ENCODE assay signal across 8 cellular contexts in the genomic region with DNA sequence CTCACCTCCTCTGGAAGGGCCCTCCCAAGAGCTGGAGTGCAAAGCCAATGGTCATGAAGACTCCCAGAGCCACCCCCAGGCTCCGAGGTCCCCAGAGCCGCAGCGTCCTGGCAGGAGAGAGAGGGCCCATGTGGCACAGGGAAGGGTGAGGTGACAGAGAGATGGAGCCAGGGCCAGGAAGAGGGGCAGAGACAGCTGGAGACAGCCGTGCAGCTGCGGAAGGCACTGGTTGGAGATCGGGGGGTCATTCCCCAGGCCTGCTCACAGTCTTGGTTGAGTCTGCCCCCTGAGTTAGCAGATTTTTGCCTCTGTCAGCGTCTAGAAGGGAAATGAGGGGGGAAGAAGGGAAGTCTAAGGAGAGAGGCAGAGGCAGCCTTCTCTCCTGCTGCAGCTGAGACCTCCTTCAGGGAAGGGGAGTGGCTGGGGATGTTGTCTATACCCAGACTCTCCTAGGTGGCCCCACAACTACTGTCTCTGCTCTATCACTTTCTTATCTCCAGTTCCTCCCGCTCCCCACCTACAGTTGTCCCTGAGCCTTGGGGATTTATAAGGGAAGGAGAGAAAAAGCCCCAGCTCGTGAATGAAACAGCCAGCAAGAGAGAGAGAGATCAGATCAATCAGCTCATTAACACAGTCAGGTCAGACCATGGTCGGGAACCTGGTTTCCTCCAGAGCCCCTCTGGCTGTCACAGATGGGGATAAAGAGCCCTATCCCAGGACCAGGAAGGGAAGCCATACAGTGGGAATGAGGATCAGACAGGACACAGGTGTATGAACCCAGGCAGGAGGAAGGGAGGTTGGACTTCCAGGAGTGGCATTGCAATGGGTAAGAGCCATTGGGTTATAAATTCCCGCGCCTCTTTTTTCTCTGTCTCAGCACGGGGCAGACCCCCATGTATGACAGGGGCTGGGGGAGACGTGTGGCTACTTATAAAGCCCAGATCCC. TPM values are rescaled to one million over a fixed set of nuclear protein-coding genes. Genes with fewer than 3 reads are reported as not detected.
A peak's percentile ranks its signal among the peaks of the same experiment; 100 is the strongest.
DNase-seq lines count a peak whose midpoint lies in the region; ATAC-seq and TF ChIP-seq lines count a peak whose summit lies in the region.

No MANE protein-coding gene starts in this region.

- peak overlapping the region; percentile 19 to 83 (median 75) for H3K4me3 Mint-ChIP-seq in CD8-positive, alpha-beta memory T cell

- no peaks in the 10 kb centered on the region for H3K79me2 ChIP-seq in parathyroid adenoma

- intact Hi-C loops in esophagus squamous epithelium (cut with DNase I), result no loop called here
- intact Hi-C loops in adrenal gland (cut with DNase I), result no loop called here

- no peaks in the 10 kb centered on the region for H3K9me3 ChIP-seq in CD8-positive, alpha-beta memory T cell (ENCODE audit: low read length)
- no peaks in the 10 kb centered on the region for H3K9me3 ChIP-seq in esophagus squamous epithelium
- no peaks in the 10 kb centered on the region for H3K9me3 ChIP-seq in parathyroid adenoma (ENCODE audit: control insufficient read depth, low read length)
- no peaks in the 10 kb centered on the region for H3K9me3 ChIP-seq in adrenal gland (replicated peaks in 1 of 3)

- peaks cover 0 to 1% (median 0%) of the 10 kb centered on the region in 3 donors for H3K36me3 Mint-ChIP-seq in CD8-positive, alpha-beta memory T cell

- DNase-seq in CD8-positive, alpha-beta memory T cell, result peak in 1 of 5 donors; percentile 39
- peak; percentile 22 for DNase-seq in RPMI8226
- no peak for DNase-seq in esophagus squamous epithelium (lab: John Stamatoyannopoulos, UW)
- DNase-seq in adrenal gland, result no peak
- no peak for DNase-seq in NCI-H748 (lab: John Stamatoyannopoulos, UW; ENCODE audit: unreplicated experiment)
- no peak for DNase-seq in NCI-H345 (lab: John Stamatoyannopoulos, UW)

- H3K4me1 Mint-ChIP-seq in CD8-positive, alpha-beta memory T cell, result peaks cover 53 to 77% (median 64%) of the 10 kb centered on the region in 3 donors

- no peak for TF ChIP-seq POLR2A in esophagus squamous epithelium (IDR thresholded peaks at IDR 0.05)
- TF ChIP-seq POLR2A in adrenal gland (IDR thresholded peaks at IDR 0.05), result no peak

- H3K36me3 ChIP-seq in CD8-positive, alpha-beta memory T cell (ENCODE audit: insufficient read depth, low read length), result no peaks in the 10 kb centered on the region
- H3K36me3 ChIP-seq in esophagus squamous epithelium (no peaks in the 10 kb centered on the region), parathyroid adenoma (ENCODE audit: control insufficient read depth, insufficient read depth, low read length) (no peaks in the 10 kb centered on the region), adrenal gland (replicated peaks in 1 of 2) (no peaks in the 10 kb centered on the region)

- H3K27ac ChIP-seq in CD8-positive, alpha-beta memory T cell (ENCODE audit: low read depth, low read length), result peak overlapping the region; percentile 54
- peak overlapping the region in 3 of 4 donors; percentile 79 to 88 (median 87) for H3K27ac ChIP-seq in esophagus squamous epithelium
- H3K27ac ChIP-seq in parathyroid adenoma, result no peak overlapping the region
- H3K27ac ChIP-seq in adrenal gland, result no peak overlapping the region

- peak overlapping the region in 4 of 8 donors; percentile 51 to 63 (median 54) for H3K27ac Mint-ChIP-seq in CD8-positive, alpha-beta memory T cell

- no peak overlapping the region for H3K4me2 ChIP-seq in parathyroid adenoma (ENCODE audit: low read length)

- no peaks in the 10 kb centered on the region for H3K9me3 Mint-ChIP-seq in CD8-positive, alpha-beta memory T cell

- TF ChIP-seq CTCF in esophagus squamous epithelium (IDR thresholded peaks at IDR 0.05) (no peak), parathyroid adenoma (IDR thresholded peaks at IDR 0.05) (no peak), adrenal gland (IDR thresholded peaks at IDR 0.05) (no peak)

- 41 to 57% methylated on average over 9 to 11 of the region's 14 CpGs for WGBS in esophagus squamous epithelium, 2 donors
- 53 to 61% (median 57%) methylated on average over 14 of the region's 14 CpGs for WGBS in adrenal gland, 4 donors

- peaks cover 8% of the 10 kb centered on the region for H3K27me3 ChIP-seq in CD8-positive, alpha-beta memory T cell (ENCODE audit: insufficient read depth, low read length, poor library complexity, severe bottlenecking)
- peaks cover 0 to 26% (median 1%) of the 10 kb centered on the region in 4 donors for H3K27me3 ChIP-seq in esophagus squamous epithelium
- no peaks in the 10 kb centered on the region for H3K27me3 ChIP-seq in parathyroid adenoma (ENCODE audit: control insufficient read depth, insufficient read depth, low read length)
- H3K27me3 ChIP-seq in adrenal gland, result peaks cover 10% of the 10 kb centered on the region

- POLR2A ChIA-PET in CD8-positive, alpha-beta memory T cell (lab: Charles Lee), result interaction anchor here (0.5 to 2.8 kb wide), 8 partner anchors 8 to 262 kb away, joined by 3 to 18 read pairs (median 4); partner anchors contain the start of genes GPC2, LAMTOR4, STAG3 and TRAPPC14

- H3K27me3 Mint-ChIP-seq in CD8-positive, alpha-beta memory T cell, result peaks cover 32 to 35% of the 10 kb centered on the region in 2 donors

- H3K9ac ChIP-seq in parathyroid adenoma, result no peak overlapping the region

- ATAC-seq in GM18870 (IDR thresholded peaks at IDR 0.05; ENCODE audit: unreplicated experiment), result no peak

- H2AFZ ChIP-seq in parathyroid adenoma, result peak overlapping the region; percentile 84

- peak overlapping the region; percentile 82 for H3K4me3 ChIP-seq in CD8-positive, alpha-beta memory T cell (ENCODE audit: low read length)
- peak overlapping the region in 3 of 4 donors; percentile 53 to 66 (median 55) for H3K4me3 ChIP-seq in esophagus squamous epithelium
- no peak overlapping the region for H3K4me3 ChIP-seq in parathyroid adenoma (ENCODE audit: low read depth, low read length)
- H3K4me3 ChIP-seq in adrenal gland, result peak overlapping the region in 1 of 4 donors; percentile 55

- CTCF ChIA-PET in CD8-positive, alpha-beta memory T cell (lab: Charles Lee), result interaction anchor here (0.8 to 3.4 kb wide), 6 partner anchors 10 to 51 kb away, joined by 3 to 22 read pairs (median 8); partner anchors contain the start of genes GPC2, LAMTOR4, STAG3 and TRAPPC14

- peaks cover 79% of the 10 kb centered on the region for H3K4me1 ChIP-seq in CD8-positive, alpha-beta memory T cell (ENCODE audit: insufficient read depth, low read length)
- H3K4me1 ChIP-seq in esophagus squamous epithelium (peaks cover 27 to 68% (median 35%) of the 10 kb centered on the region in 3 donors), parathyroid adenoma (peaks cover 6% of the 10 kb centered on the region), adrenal gland (replicated peaks in 1 of 2) (peaks cover 4 to 25% of the 10 kb centered on the region in 2 donors)

RNA-seq across cellular contexts. Expression of gene GAL3ST4, which starts 1.2 kb away (rescaled TPM):
- 1 to 10 TPM; 1.0 to 1.6 TPM for total RNA-seq in CD8-positive, alpha-beta memory T cell
- polyA plus RNA-seq in CD8-positive, alpha-beta memory T cell, result 0.52 TPM
- 1 to 10 TPM; 2.5 to 7.5 (median 5.3) TPM for total RNA-seq in esophagus squamous epithelium
- total RNA-seq in adrenal gland, result 10 to 100 TPM in 2 of 8 donors, 1 to 10 TPM in 6; 5.2 to 14.3 (median 8.1) TPM
- polyA plus RNA-seq in adrenal gland, result 1 to 10 TPM; 3.4 to 4.0 (median 3.5) TPM

RNA-seq across cellular contexts. Expression of gene TRAPPC14, which starts 8.7 kb away (rescaled TPM):
- total RNA-seq in CD8-positive, alpha-beta memory T cell, result 10 to 100 TPM; 30.5 to 33.2 TPM
- polyA plus RNA-seq in CD8-positive, alpha-beta memory T cell, result 3.4 TPM
- total RNA-seq in esophagus squamous epithelium (10 to 100 TPM in 3 of 4 donors, 1 to 10 TPM in 1; 9.3 to 20.2 (median 13.1) TPM), adrenal gland (10 to 100 TPM in 6 of 8 donors, 1 to 10 TPM in 2; 4.3 to 23.7 (median 17.0) TPM)
- 10 to 100 TPM; 10.2 to 57.7 (median 47.5) TPM for polyA plus RNA-seq in adrenal gland

RNA-seq across cellular contexts. Expression of gene GPC2, which starts 9.9 kb away (rescaled TPM):
- total RNA-seq in CD8-positive, alpha-beta memory T cell, result 1 to 10 TPM; 1.6 to 2.1 TPM
- not detected for polyA plus RNA-seq in CD8-positive, alpha-beta memory T cell
- total RNA-seq in esophagus squamous epithelium, result 1 to 10 TPM in 1 of 4 donors, under 1 TPM in 2, not detected in 1; 0.57 to 1.4 (median 0.83) TPM
- total RNA-seq in adrenal gland, result 1 to 10 TPM in 4 of 8 donors, under 1 TPM in 4; 0.35 to 4.3 (median 0.93) TPM
- polyA plus RNA-seq in adrenal gland, result 1 to 10 TPM in 2 of 3 donors, under 1 TPM in 1; 0.05 to 1.2 (median 1.1) TPM

RNA-seq across cellular contexts. Expression of gene STAG3, which starts 10.5 kb away (rescaled TPM):
- 1 to 10 TPM; 5.0 to 5.1 TPM for total RNA-seq in CD8-positive, alpha-beta memory T cell
- polyA plus RNA-seq in CD8-positive, alpha-beta memory T cell, result 1.5 TPM
- under 1 TPM in 2 of 4 donors, not detected in 2; 0.40 to 0.95 TPM for total RNA-seq in esophagus squamous epithelium
- total RNA-seq in adrenal gland, result 1 to 10 TPM in 3 of 8 donors, under 1 TPM in 5; 0.26 to 3.1 (median 0.89) TPM
- polyA plus RNA-seq in adrenal gland, result 1 to 10 TPM in 2 of 3 donors, under 1 TPM in 1; 0.77 to 3.3 (median 2.1) TPM

RNA-seq across cellular contexts. Expression of gene LAMTOR4, which starts 18.5 kb away (rescaled TPM):
- 100 to 1,000 TPM; 125 to 130 TPM for total RNA-seq in CD8-positive, alpha-beta memory T cell
- polyA plus RNA-seq in CD8-positive, alpha-beta memory T cell, result 386 TPM
- 100 to 1,000 TPM in 1 of 4 donors, 10 to 100 TPM in 3; 71.8 to 138 (median 86.7) TPM for total RNA-seq in esophagus squamous epithelium
- 100 to 1,000 TPM; 104 to 266 (median 159) TPM for total RNA-seq in adrenal gland
- 100 to 1,000 TPM in 2 of 3 donors, 10 to 100 TPM in 1; 33.1 to 224 (median 193) TPM for polyA plus RNA-seq in adrenal gland

Comparison
In these comparisons a context has a peak if more than half of its experiments do, and no peak if none do; other contexts are left out.
1. H3K27ac ChIP-seq: peak in CD8-positive, alpha-beta memory T cell (single experiment) and esophagus squamous epithelium (3 of 4); none in parathyroid adenoma (single experiment) and adrenal gland (0 of 5).